ENCODE assay signal across 8 cellular contexts in the genomic region with DNA sequence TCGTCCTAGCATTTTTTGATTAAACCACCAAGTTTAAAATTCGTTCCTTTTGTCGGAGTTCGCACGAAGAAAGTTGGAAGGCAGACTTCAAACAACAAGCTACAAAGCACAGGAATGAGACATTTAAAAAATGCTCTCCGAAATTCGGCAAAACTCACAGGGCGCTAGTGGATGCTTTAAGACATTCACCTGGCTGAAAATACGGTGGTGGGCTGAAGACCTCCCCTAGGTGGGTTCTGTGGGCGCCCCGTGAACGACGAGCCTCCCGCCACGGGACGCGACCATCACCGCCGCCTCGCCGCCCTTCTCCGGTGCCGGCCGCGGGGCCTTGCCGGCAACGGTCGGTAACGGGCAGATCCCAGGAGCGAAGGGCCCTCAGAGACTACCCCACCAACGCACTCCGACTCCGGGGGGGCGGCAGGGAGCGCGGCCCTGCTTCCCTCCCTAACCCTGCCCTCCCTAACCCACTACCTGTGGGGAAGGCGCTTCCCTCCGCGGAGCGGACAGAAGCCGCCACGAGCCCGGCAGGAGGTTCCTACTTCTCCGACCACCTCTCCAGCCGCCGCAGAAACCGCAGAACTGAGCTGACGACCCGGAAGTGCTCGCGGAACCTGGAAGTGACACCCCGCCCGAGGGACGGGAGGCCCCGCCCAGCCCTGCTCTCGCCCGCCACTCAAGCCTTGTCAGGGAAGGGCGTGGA. TPM values are rescaled to one million over a fixed set of nuclear protein-coding genes. Genes with fewer than 3 reads are reported as not detected.
A peak's percentile ranks its signal among the peaks of the same experiment; 100 is the strongest.
DNase-seq lines count a peak whose midpoint lies in the region; ATAC-seq and TF ChIP-seq lines count a peak whose summit lies in the region.

Gene GTF2A2, minus strand, starts transcription at position 581 of the 700 bp plus-strand sequence. CDS start 5,238 bp downstream, outside the sequence.

- peak; percentile 95 for ATAC-seq in GM21367 (IDR thresholded peaks at IDR 0.05; ENCODE audit: unreplicated experiment)
- ATAC-seq in lung (ENCODE audit: insufficient read depth, low FRiP score): peak; percentile 100

- WGBS in lung, 2 donors: 0 to 1% methylated on average over 55 to 58 of the region's 58 CpGs

- TF ChIP-seq CTCF in lung (IDR thresholded peaks at IDR 0.05; ENCODE audit: control extremely low read depth, extremely low read depth): no peak

- peak within 1 kb of the TSS; percentile 79 for H3K27ac ChIP-seq in effector memory CD4-positive, alpha-beta T cell (ENCODE audit: insufficient read depth, low read length, poor library complexity, severe bottlenecking)
- H3K27ac ChIP-seq in lung (ENCODE audit: low read depth in 1 of 2, low read length in 1 of 2): peak within 1 kb of the TSS; percentile 82 to 94

- peaks cover 8% of the 10 kb centered on the region for H3K36me3 ChIP-seq in effector memory CD4-positive, alpha-beta T cell (ENCODE audit: control insufficient read depth, insufficient read depth, low read length)
- H3K36me3 ChIP-seq in lung (ENCODE audit: control insufficient read depth in 2 of 2, insufficient read depth in 2 of 2, low read length in 2 of 2): peaks cover 3 to 7% of the 10 kb centered on the region in 2 donors

- CTCF ChIA-PET in activated CD8-positive, alpha-beta memory T cell treated with anti-CD3 and anti-CD28 coated beads for 36 hours (lab: Charles Lee): interaction anchor here (0.6 kb wide), 1 partner anchor 444 kb away, joined by 3 read pairs; no protein-coding TSS in a partner anchor

- no peaks in the 10 kb centered on the region for H3K9me3 ChIP-seq in effector memory CD4-positive, alpha-beta T cell (ENCODE audit: control insufficient read depth, low read length)
- H3K9me3 ChIP-seq in lung (ENCODE audit: control insufficient read depth in 2 of 2, insufficient read depth in 1 of 2, low read length in 1 of 2): no peaks in the 10 kb centered on the region

- peak within 1 kb of the TSS; percentile 83 for H3K4me3 ChIP-seq in effector memory CD4-positive, alpha-beta T cell (ENCODE audit: insufficient read depth, low read depth, low read length, poor library complexity, severe bottlenecking)
- peak within 1 kb of the TSS; percentile 97 for H3K4me3 ChIP-seq in lung

- H3K4me1 ChIP-seq in effector memory CD4-positive, alpha-beta T cell (ENCODE audit: control insufficient read depth, insufficient read depth, low read length, poor library complexity, severe bottlenecking): no peaks in the 10 kb centered on the region
- H3K4me1 ChIP-seq in lung (ENCODE audit: control insufficient read depth in 2 of 2, insufficient read depth in 2 of 2, low read length in 2 of 2): peaks cover 4 to 20% of the 10 kb centered on the region in 2 donors

- DNase-seq in COLO668 (lab: John Stamatoyannopoulos, UW; ENCODE audit: unreplicated experiment): peak; percentile 95
- DNase-seq in HT1080 (ENCODE audit: low read depth): peak; percentile 94
- peak; percentile 94 to 97 for DNase-seq in NOMO-1 (lab: John Stamatoyannopoulos, UW; ENCODE audit: unreplicated experiment in 2 of 2)
- peak; percentile 85 to 95 (median 93) for DNase-seq in effector memory CD4-positive, alpha-beta T cell
- DNase-seq in lung (ENCODE audit: low spot score): peak; percentile 95
- peak; percentile 85 to 94 (median 85) for DNase-seq in stimulated activated CD4-positive, alpha-beta T cell treated with anti-CD3 and anti-CD28 coated beads, TNF-alpha, amount 100 ng/mL, for 24 hours (ENCODE audit: low read depth in 3 of 3)

- POLR2A ChIA-PET in activated CD8-positive, alpha-beta memory T cell treated with anti-CD3 and anti-CD28 coated beads for 36 hours (lab: Charles Lee): interaction anchor here (0.7 to 1.2 kb wide), 3 partner anchors 32 to 723 kb away, joined by 3 to 5 read pairs (median 4); partner anchors contain the start of gene BNIP2

- H3K27me3 ChIP-seq in effector memory CD4-positive, alpha-beta T cell (replicated peaks; ENCODE audit: control insufficient read depth, insufficient read depth, low read length, poor library complexity, severe bottlenecking): no peaks in the 10 kb centered on the region
- H3K27me3 ChIP-seq in lung (ENCODE audit: control insufficient read depth, insufficient read depth): no peaks in the 10 kb centered on the region

RNA-seq across cellular contexts. Expression of gene GTF2A2, which starts in this region (rescaled TPM):
- total RNA-seq in HT1080 (2014; rRNA removed; shearing (Covaris generic)): 80.3 and 126 TPM in 2 replicates
- polyA plus RNA-seq in HT1080 (2015; cell fraction: cytosol; rRNA removed): 104 and 205 TPM in 2 replicates
- polyA plus RNA-seq in HT1080 (2015; cell fraction: nucleus; rRNA removed): 20.4 and 49.8 TPM in 2 replicates
- 100 to 1,000 TPM; 228 to 233 TPM for total RNA-seq in activated CD8-positive, alpha-beta memory T cell treated with anti-CD3 and anti-CD28 coated beads for 36 hours
- 10 to 100 TPM; 33.5 to 75.8 TPM for total RNA-seq in lung
- polyA plus RNA-seq in lung: 100 to 1,000 TPM in 1 of 2 donors, 10 to 100 TPM in 1; 58.9 to 121 TPM

Comparison
In these comparisons a context has a peak if more than half of its experiments do, and no peak if none do; other contexts are left out.
1. Peak in every context shown above with its lines: DNase-seq, ATAC-seq, H3K4me3 ChIP-seq and H3K27ac ChIP-seq.